Comparison of ENCODE assay signal across 1 cellular context in the genomic region with DNA sequence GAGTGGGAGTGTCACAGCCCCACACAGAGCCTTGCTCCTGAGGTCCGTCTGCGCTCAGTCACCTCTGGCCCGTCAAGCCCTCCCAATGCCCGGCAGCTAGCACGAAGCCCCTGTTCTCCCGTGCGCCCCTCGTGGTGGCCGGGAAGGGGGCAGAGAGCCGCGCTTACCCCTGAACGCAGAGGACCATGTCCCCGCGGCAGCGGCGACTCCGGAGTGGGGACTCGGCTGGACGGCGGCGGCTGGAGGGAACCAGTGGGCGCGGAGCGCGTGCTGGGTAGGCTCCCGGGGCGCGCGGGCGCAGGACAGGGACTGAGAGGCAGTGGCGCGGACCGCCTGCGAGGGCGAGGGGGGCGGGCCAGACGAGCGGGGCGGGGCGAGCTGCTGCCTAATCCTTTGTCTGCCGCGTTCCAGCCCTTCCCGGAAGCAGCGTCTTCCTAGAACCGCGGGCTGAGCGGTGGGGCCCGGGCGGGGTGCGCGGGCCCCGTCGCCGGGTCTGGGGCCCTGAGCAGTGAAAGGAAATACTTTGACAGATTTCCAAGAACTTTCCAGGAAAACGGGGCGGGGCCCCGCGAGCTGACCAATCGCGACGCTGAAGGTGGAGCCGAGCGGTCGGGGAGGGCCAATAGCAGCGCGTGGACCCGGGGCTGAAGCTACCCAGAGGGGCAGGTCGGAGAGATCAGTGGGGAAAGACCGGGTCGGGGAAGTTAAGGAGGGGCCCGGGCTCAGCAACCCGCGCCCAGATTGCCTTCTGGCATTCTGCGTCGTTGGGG.
TF ChIP-seq lines count a peak whose summit lies in the region.

Gene CISH (minus strand): TSS at position 311 of the 770 bp plus-strand sequence. CDS start 124 bp downstream, at position 187.

TF ChIP-seq in GM12878, 131 proteins besides CTCF, POLR2A, EP300 and RAD21 (continued from another document and continues in another):
- no peak for TF ChIP-seq PKNOX1 (IDR thresholded peaks at IDR 0.05)
- no peak for TF ChIP-seq CUX1 (IDR thresholded peaks at IDR 0.05; ENCODE audit: insufficient replicate concordance, low read depth, low read length)
- TF ChIP-seq SUZ12 (IDR thresholded peaks at IDR 0.05; ENCODE audit: unreplicated experiment) = no peak
- TF ChIP-seq IRF3 (IDR thresholded peaks at IDR 0.05) = peak; percentile 35; the same call in 1 of the 2 replicates
- no peak for TF ChIP-seq E2F8 (IDR thresholded peaks at IDR 0.05; ENCODE audit: low read depth, partially characterized antibody)
- TF ChIP-seq ESRRA (IDR thresholded peaks at IDR 0.05; ENCODE audit: low read length) = no peak
- no peak for TF ChIP-seq ZBTB4 (CRISPR knock-in tag; IDR thresholded peaks at IDR 0.05)
- TF ChIP-seq SREBF2 (IDR thresholded peaks at IDR 0.05; ENCODE audit: low read length) = no peak
- no peak for TF ChIP-seq MYB (IDR thresholded peaks at IDR 0.05; ENCODE audit: borderline replicate concordance, low read depth, low read length)
- TF ChIP-seq, protein P1, sequence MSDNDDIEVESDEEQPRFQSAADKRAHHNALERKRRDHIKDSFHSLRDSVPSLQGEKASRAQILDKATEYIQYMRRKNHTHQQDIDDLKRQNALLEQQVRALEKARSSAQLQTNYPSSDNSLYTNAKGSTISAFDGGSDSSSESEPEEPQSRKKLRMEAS (IDR thresholded peaks at IDR 0.05; ENCODE audit: low read depth, low read length) = peak; percentile 71
- TF ChIP-seq ZNF622 (IDR thresholded peaks at IDR 0.05) = no peak
- no peak for TF ChIP-seq ZNF217 (IDR thresholded peaks at IDR 0.05)
- no peak for TF ChIP-seq CBX5 (IDR thresholded peaks at IDR 0.05; ENCODE audit: low read depth)
- TF ChIP-seq, protein P2, sequence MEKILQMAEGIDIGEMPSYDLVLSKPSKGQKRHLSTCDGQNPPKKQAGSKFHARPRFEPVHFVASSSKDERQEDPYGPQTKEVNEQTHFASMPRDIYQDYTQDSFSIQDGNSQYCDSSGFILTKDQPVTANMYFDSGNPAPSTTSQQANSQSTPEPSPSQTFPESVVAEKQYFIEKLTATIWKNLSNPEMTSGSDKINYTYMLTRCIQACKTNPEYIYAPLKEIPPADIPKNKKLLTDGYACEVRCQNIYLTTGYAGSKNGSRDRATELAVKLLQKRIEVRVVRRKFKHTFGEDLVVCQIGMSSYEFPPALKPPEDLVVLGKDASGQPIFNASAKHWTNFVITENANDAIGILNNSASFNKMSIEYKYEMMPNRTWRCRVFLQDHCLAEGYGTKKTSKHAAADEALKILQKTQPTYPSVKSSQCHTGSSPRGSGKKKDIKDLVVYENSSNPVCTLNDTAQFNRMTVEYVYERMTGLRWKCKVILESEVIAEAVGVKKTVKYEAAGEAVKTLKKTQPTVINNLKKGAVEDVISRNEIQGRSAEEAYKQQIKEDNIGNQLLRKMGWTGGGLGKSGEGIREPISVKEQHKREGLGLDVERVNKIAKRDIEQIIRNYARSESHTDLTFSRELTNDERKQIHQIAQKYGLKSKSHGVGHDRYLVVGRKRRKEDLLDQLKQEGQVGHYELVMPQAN (conservative IDR thresholded peaks at IDR 0.05) = no peak; the same call in 1 of the 2 replicates
- no peak for TF ChIP-seq BRCA1 (IDR thresholded peaks at IDR 0.05; ENCODE audit: low read depth, low read length)
- TF ChIP-seq PML (IDR thresholded peaks at IDR 0.05; ENCODE audit: low read length) = no peak
- TF ChIP-seq, protein P3, sequence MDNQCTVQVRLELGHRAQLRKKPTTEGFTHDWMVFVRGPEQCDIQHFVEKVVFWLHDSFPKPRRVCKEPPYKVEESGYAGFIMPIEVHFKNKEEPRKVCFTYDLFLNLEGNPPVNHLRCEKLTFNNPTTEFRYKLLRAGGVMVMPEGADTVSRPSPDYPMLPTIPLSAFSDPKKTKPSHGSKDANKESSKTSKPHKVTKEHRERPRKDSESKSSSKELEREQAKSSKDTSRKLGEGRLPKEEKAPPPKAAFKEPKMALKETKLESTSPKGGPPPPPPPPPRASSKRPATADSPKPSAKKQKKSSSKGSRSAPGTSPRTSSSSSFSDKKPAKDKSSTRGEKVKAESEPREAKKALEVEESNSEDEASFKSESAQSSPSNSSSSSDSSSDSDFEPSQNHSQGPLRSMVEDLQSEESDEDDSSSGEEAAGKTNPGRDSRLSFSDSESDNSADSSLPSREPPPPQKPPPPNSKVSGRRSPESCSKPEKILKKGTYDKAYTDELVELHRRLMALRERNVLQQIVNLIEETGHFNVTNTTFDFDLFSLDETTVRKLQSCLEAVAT (IDR thresholded peaks at IDR 0.05) = no peak
- TF ChIP-seq RCOR1 (conservative IDR thresholded peaks at IDR 0.05; ENCODE audit: low read depth, low read length) = no peak
- no peak for TF ChIP-seq USF2 (IDR thresholded peaks at IDR 0.05; ENCODE audit: borderline replicate concordance, low read depth, low read length)
- TF ChIP-seq SMAD5 (IDR thresholded peaks at IDR 0.05; ENCODE audit: low read depth) = no peak
- TF ChIP-seq DPF2 (IDR thresholded peaks at IDR 0.05) = peak; percentile 50
- no peak for TF ChIP-seq NFIC (IDR thresholded peaks at IDR 0.05; ENCODE audit: low read depth, low read length)
- TF ChIP-seq IKZF2 (IDR thresholded peaks at IDR 0.05) = peak; percentile 46 to 51; a peak in 2 of 4 replicates
- TF ChIP-seq MXI1 (IDR thresholded peaks at IDR 0.05; ENCODE audit: low read depth, low read length) = peak; percentile 26; the same call in 1 of the 2 replicates
- TF ChIP-seq STAT3 (IDR thresholded peaks at IDR 0.05; ENCODE audit: low read depth, low read length) = no peak
- TF ChIP-seq ZNF24 (IDR thresholded peaks at IDR 0.05) = no peak
- TF ChIP-seq BCLAF1 (IDR thresholded peaks at IDR 0.05) = no peak
